Comparison of ENCODE assay signal across 28 cellular contexts in genomic region chr6:83905648-83906047, GRCh38. TPM values are rescaled to one million over a fixed set of nuclear protein-coding genes. Genes with fewer than 3 reads are reported as not detected.
DNase-seq lines count a peak whose midpoint lies in the region; ATAC-seq, FAIRE-seq and TF ChIP-seq lines count a peak whose summit lies in the region.
"Had no signal": no experiment of that assay in that cellular context is flagged by ENCODE, and none has a peak within 500 bp of the region (broad histone marks: within the 10 kb centered on the region; RNA-seq: fewer than 3 reads in every experiment).

No MANE protein-coding gene starts in this region.

- H4K5ac ChIP-seq in IMR-90 (ENCODE audit: low read depth, low read length) (no peak overlapping the region), H1 (ENCODE audit: insufficient read length, low read depth, low read length) (no peak overlapping the region)

- no peak overlapping the region for H2BK15ac ChIP-seq in IMR-90 (ENCODE audit: low read depth, low read length)
- 0 out of 2 replicates have a peak overlapping the region, but pooled peaks have one; percentile 31 for H2BK15ac ChIP-seq in H1 (ENCODE audit: low read length)
- no peak overlapping the region for H2BK15ac ChIP-seq in mesenchymal stem cell (ENCODE audit: low read depth, poor library complexity, severe bottlenecking)

- H3K9ac ChIP-seq in IMR-90 (ENCODE audit: low read depth, low read length) (no peak overlapping the region), H1 (replicated peaks in 1 of 4; ENCODE audit: extremely low read depth in 1 of 4, low read depth in 3 of 4, low read length in 3 of 4) (peak overlapping the region in 1 of 4 experiments; percentile 27; a peak in 1 of 7 replicates), mesenchymal stem cell (ENCODE audit: low read length) (no peak overlapping the region)
- H3K9ac ChIP-seq: BLaER1 had no signal

- H4K20me1 ChIP-seq in IMR-90 (ENCODE audit: insufficient read depth, low read length) (peaks cover 11% of the 10 kb centered on the region; the same call in 1 of the 2 replicates), H1 (replicated peaks in 1 of 2; ENCODE audit: control insufficient read depth in 1 of 2, insufficient read depth in 2 of 2, low read length in 2 of 2) (no peaks in the 10 kb centered on the region)

- intact Hi-C loops in IMR-90 (cut with micrococcal nuclease) = no loop called here
- intact Hi-C loops in upper lobe of right lung (cut with DNase I) = no loop called here
- intact Hi-C loops in activated CD4-positive, alpha-beta T cell treated with anti-CD3 and anti-CD28 coated beads, Interleukin-2, amount 10 ng/mL, durations not matched to agents 24 days and 14 days (cut with micrococcal nuclease) = no loop called here

- peak overlapping the region; percentile 50 for H2AK9ac ChIP-seq in IMR-90 (replicated peaks; ENCODE audit: low read depth, low read length, poor library complexity)

- no peak overlapping the region for H2BK20ac ChIP-seq in IMR-90 (ENCODE audit: low read depth, low read length)
- no peak overlapping the region for H2BK20ac ChIP-seq in H1 (ENCODE audit: low read length)

- H4K91ac ChIP-seq in IMR-90 (ENCODE audit: insufficient read depth, low read depth, low read length) (no peak overlapping the region), H1 (replicated peaks; ENCODE audit: insufficient read length, low read length) (no peak overlapping the region), mesenchymal stem cell (ENCODE audit: low read length) (no peak overlapping the region)

- no peaks in the 10 kb centered on the region for H3K27me3 Mint-ChIP-seq in activated CD4-positive, alpha-beta T cell treated with anti-CD3 and anti-CD28 coated beads, Interleukin-2, amount 10 ng/mL, durations not matched to agents 24 days and 14 days
- H3K27me3 Mint-ChIP-seq: CD4-positive, alpha-beta memory T cell; CD4-positive, CD25-positive, alpha-beta regulatory T cell; CD8-positive, alpha-beta memory T cell had no signal

- H3K36me3 Mint-ChIP-seq in activated CD4-positive, alpha-beta T cell treated with anti-CD3 and anti-CD28 coated beads, Interleukin-2, amount 10 ng/mL, durations not matched to agents 24 days and 14 days (ENCODE audit: low read depth) = peaks cover 4% of the 10 kb centered on the region

- dilution Hi-C loops in IMR-90 (cut with HindIII; ENCODE audit: low sequenced_read_pairs, unreplicated experiment) = no loop called here

- H2BK5ac ChIP-seq in IMR-90 (ENCODE audit: low read depth, low read length, poor library complexity, severe bottlenecking) (no peak overlapping the region), H1 (ENCODE audit: low read depth, low read length) (peak overlapping the region; percentile 35; the same call in 1 of the 2 replicates), mesenchymal stem cell (ENCODE audit: low read depth, low read length, poor library complexity, severe bottlenecking) (no peak overlapping the region)

- H3K4me1 ChIP-seq in IMR-90 (ENCODE audit: control insufficient read depth, insufficient read depth, low read length) (peaks cover 1% of the 10 kb centered on the region; the same call in 1 of the 2 replicates), H1 (replicated peaks in 1 of 4; ENCODE audit: control insufficient read depth in 3 of 4, insufficient read depth in 4 of 4, low read length in 3 of 4) (peaks cover 0 to 7% (median 3%) of the 10 kb centered on the region in 4 experiments; a peak in 4 of 7 replicates), mesenchymal stem cell (ENCODE audit: control insufficient read depth, insufficient read depth, low read depth, low read length) (no peaks in the 10 kb centered on the region), upper lobe of right lung (no peaks in the 10 kb centered on the region)
- H3K4me1 ChIP-seq: BE2C, BLaER1 had no signal

- H3K23me2 ChIP-seq in H1 (ENCODE audit: low read depth, low read length) = no peaks in the 10 kb centered on the region

- peaks cover 7% of the 10 kb centered on the region; the same call in 1 of the 2 replicates for H3K9me1 ChIP-seq in IMR-90 (ENCODE audit: insufficient read depth, low read length)

- H3K79me2 ChIP-seq in H1 (ENCODE audit: control insufficient read depth in 1 of 2, insufficient read depth in 2 of 2, low read length in 2 of 2) = peaks cover 0 to 36% of the 10 kb centered on the region in 2 experiments; a peak in 2 of 4 replicates

- H2BK120ac ChIP-seq in IMR-90 (ENCODE audit: low read depth, low read length) (no peak overlapping the region), H1 (replicated peaks; ENCODE audit: low read depth, low read length) (no peak overlapping the region), mesenchymal stem cell (ENCODE audit: low read depth, low read length) (no peak overlapping the region)

- H3K27me3 ChIP-seq in IMR-90 (ENCODE audit: control insufficient read depth, insufficient read depth, low read length) (no peaks in the 10 kb centered on the region), H1 (replicated peaks in 1 of 4; ENCODE audit: control insufficient read depth in 3 of 4, extremely low read depth in 1 of 4, insufficient read depth in 3 of 4, low read length in 3 of 4) (no peaks in the 10 kb centered on the region), mesenchymal stem cell (ENCODE audit: control insufficient read depth in 1 of 2, insufficient read depth in 1 of 2, low read length in 2 of 2) (no peaks in the 10 kb centered on the region), upper lobe of right lung (no peaks in the 10 kb centered on the region)
- H3K27me3 ChIP-seq: BE2C, BLaER1 had no signal

- ATAC-seq in IMR-90 (ENCODE audit: low read depth) (no peak), upper lobe of right lung (peak; percentile 21)
- ATAC-seq: GM12878 had no signal

- TF ChIP-seq EP300 in H1 (IDR thresholded peaks at IDR 0.05; ENCODE audit: borderline replicate concordance in 1 of 2, low read depth in 2 of 2, low read length in 2 of 2) = no peak

- no peak overlapping the region for H2BK12ac ChIP-seq in H1 (ENCODE audit: low read depth, low read length)
- no peak overlapping the region for H2BK12ac ChIP-seq in mesenchymal stem cell (ENCODE audit: low read length in 2 of 2)

- H3K27ac ChIP-seq in IMR-90 (ENCODE audit: insufficient read depth, low read length) = no peak overlapping the region
- no peak overlapping the region for H3K27ac ChIP-seq in H1 (ENCODE audit: low read depth, low read length)
- no peak overlapping the region for H3K27ac ChIP-seq in mesenchymal stem cell (ENCODE audit: low read length, poor library complexity, severe bottlenecking)
- H3K27ac ChIP-seq in upper lobe of right lung = no peak overlapping the region
- H3K27ac ChIP-seq: BLaER1 had no signal

- no peak overlapping the region for H3K4me3 ChIP-seq in IMR-90 (ENCODE audit: insufficient read depth, low read depth, low read length)
- H3K4me3 ChIP-seq in H1 (ENCODE audit: extremely low read depth in 1 of 4, insufficient read depth in 2 of 4, low read depth in 3 of 4, low read length in 4 of 4) = no peak overlapping the region
- no peak overlapping the region for H3K4me3 ChIP-seq in mesenchymal stem cell (ENCODE audit: insufficient read depth in 1 of 2, low read depth in 1 of 2, low read length in 2 of 2)
- no peak overlapping the region for H3K4me3 ChIP-seq in upper lobe of right lung
- H3K4me3 ChIP-seq: BLaER1, GM12878 had no signal

- peaks cover 16 to 20% of the 10 kb centered on the region in 2 experiments for H3K79me1 ChIP-seq in IMR-90 (ENCODE audit: low read depth in 1 of 2, low read length in 2 of 2)
- peaks cover 4% of the 10 kb centered on the region; the same call in 1 of the 2 replicates for H3K79me1 ChIP-seq in H1 (ENCODE audit: low read depth, low read length)
- H3K79me1 ChIP-seq in mesenchymal stem cell (replicated peaks; ENCODE audit: low read length, poor library complexity, severe bottlenecking) = peaks cover 24% of the 10 kb centered on the region

- no peak overlapping the region for H3K14ac ChIP-seq in IMR-90 (replicated peaks; ENCODE audit: low read depth, low read length)
- no peak overlapping the region for H3K14ac ChIP-seq in H1 (ENCODE audit: insufficient read length)
- H3K14ac ChIP-seq in mesenchymal stem cell (ENCODE audit: low read length in 2 of 2) = no peak overlapping the region

- TF ChIP-seq POLR2A in IMR-90 (IDR thresholded peaks at IDR 0.05; ENCODE audit: low read depth, low read length) (no peak), H1 (IDR thresholded peaks at IDR 0.05; ENCODE audit: control extremely low read depth in 1 of 2, low read depth in 2 of 2, low read length in 2 of 2) (no peak)

- CTCF ChIA-PET in IMR-90 (lab: Yijun Ruan, JAX) (no interaction called here), H1 (lab: Charles Lee; ENCODE audit: partially characterized antibody) (interaction anchor here (1.3 kb wide), 1 partner anchor 336 kb away, joined by 4 read pairs; no protein-coding TSS in a partner anchor)

- POLR2A ChIA-PET in IMR-90 (lab: Charles Lee; ENCODE audit: unreplicated experiment) = no interaction called here
- POLR2A ChIA-PET in H1 (lab: Charles Lee; ENCODE audit: partially characterized antibody) = no interaction called here

- H3K27ac Mint-ChIP-seq in activated CD4-positive, alpha-beta T cell treated with anti-CD3 and anti-CD28 coated beads, Interleukin-2, amount 10 ng/mL, durations not matched to agents 24 days and 14 days = no peak overlapping the region
- H3K27ac Mint-ChIP-seq: CD4-positive, alpha-beta memory T cell; CD4-positive, CD25-positive, alpha-beta regulatory T cell had no signal

- WGBS in IMR-90 (ENCODE audit: extremely low coverage in 2 of 2, insufficient read length in 1 of 2), 2 experiments = no CpG with 5 or more reads among the region's 4 CpGs
- WGBS in H1 (ENCODE audit: extremely low coverage in 1 of 2, insufficient coverage in 1 of 2, insufficient read length in 1 of 2, insufficient replicate concordance in 2 of 2, low coverage in 1 of 2, low lambda C conversion rate in 2 of 2, missing lambda C conversion rate in 1 of 2), 2 experiments = 90% methylated on average over 4 of the region's 4 CpGs; no CpG with 5 or more reads in 1 of the 2 experiments
- 100% methylated on average over 4 of the region's 4 CpGs for WGBS in mesenchymal stem cell

- DNase-seq in IMR-90 (no peak), H1 (ENCODE audit: low read depth in 1 of 2, low spot score in 2 of 2) (no peak), mesenchymal stem cell (no peak), upper lobe of right lung (no peak), germinal center (ENCODE audit: low spot score) (no peak), NCI-H446 (lab: John Stamatoyannopoulos, UW) (no peak)
- no peak for DNase-seq in activated CD4-positive, alpha-beta T cell treated with anti-CD3 and anti-CD28 coated beads, Interleukin-2, amount 10 ng/mL, durations not matched to agents 24 days and 14 days
- DNase-seq: 8988T; ACHN; BE2C; C1 segment of cervical spinal cord; CD4-positive, alpha-beta memory T cell; CD4-positive, CD25-positive, alpha-beta regulatory T cell; COR-L47; DMS 273 treated with DMSO at 0.1 percent for 48 hours; DMS153; DMS79; DND-41; EL; GDM1 had no signal

- H4K8ac ChIP-seq in IMR-90 (ENCODE audit: low read depth in 2 of 2, low read length in 2 of 2) (no peak overlapping the region), H1 (ENCODE audit: extremely low read depth, insufficient read depth, low read length) (no peak overlapping the region), mesenchymal stem cell (ENCODE audit: low read length) (peak overlapping the region; percentile 53)

- peaks cover 4% of the 10 kb centered on the region for H3K9me3 Mint-ChIP-seq in activated CD4-positive, alpha-beta T cell treated with anti-CD3 and anti-CD28 coated beads, Interleukin-2, amount 10 ng/mL, durations not matched to agents 24 days and 14 days

- FAIRE-seq in H1 (lab: Jason Lieb, UNC) = no peak
- FAIRE-seq: A204.1, GM12878, GM19239 had no signal

- TF ChIP-seq CTCF in IMR-90 (conservative IDR thresholded peaks at IDR 0.05; ENCODE audit: low read depth, low read length) = no peak
- no peak for TF ChIP-seq CTCF in H1 (IDR thresholded peaks at IDR 0.05; ENCODE audit: control extremely low read depth in 1 of 3, insufficient read depth in 1 of 3, low read depth in 1 of 3, low read length in 3 of 3)
- no peak for TF ChIP-seq CTCF in upper lobe of right lung (IDR thresholded peaks at IDR 0.05)

- H3K4me2 ChIP-seq in IMR-90 (ENCODE audit: low read depth, low read length) (no peak overlapping the region), H1 (ENCODE audit: insufficient read depth in 1 of 2, low read depth in 2 of 2, low read length in 2 of 2) (no peak overlapping the region), mesenchymal stem cell (ENCODE audit: low read length, poor library complexity, severe bottlenecking) (no peak overlapping the region)
- H3K4me2 ChIP-seq: BLaER1 had no signal

- H3K23ac ChIP-seq in IMR-90 (ENCODE audit: low read depth, low read length) (no peak overlapping the region), H1 (ENCODE audit: insufficient read length) (no peak overlapping the region), mesenchymal stem cell (ENCODE audit: low read length in 2 of 2) (no peak overlapping the region)

- H2AK5ac ChIP-seq in IMR-90 (ENCODE audit: low read depth, low read length) (no peak overlapping the region), H1 (ENCODE audit: low read depth, low read length) (no peak overlapping the region), mesenchymal stem cell (ENCODE audit: low read length, severe bottlenecking) (no peak overlapping the region)

- H3K4me3 Mint-ChIP-seq in activated CD4-positive, alpha-beta T cell treated with anti-CD3 and anti-CD28 coated beads, Interleukin-2, amount 10 ng/mL, durations not matched to agents 24 days and 14 days = no peak overlapping the region
- H3K4me3 Mint-ChIP-seq: CD14-positive monocyte had no signal

- H3K36me3 ChIP-seq in IMR-90 (ENCODE audit: control insufficient read depth, insufficient read depth, low read length) (no peaks in the 10 kb centered on the region), H1 (ENCODE audit: control insufficient read depth in 2 of 4, insufficient read depth in 4 of 4, low read length in 3 of 4) (no peaks in the 10 kb centered on the region; a peak in 1 of 8 replicates), mesenchymal stem cell (ENCODE audit: control insufficient read depth in 1 of 2, insufficient read depth in 2 of 2, low read depth in 1 of 2, low read length in 2 of 2) (peaks cover 0 to 4% of the 10 kb centered on the region in 2 experiments), upper lobe of right lung (no peaks in the 10 kb centered on the region)
- H3K36me3 ChIP-seq: BE2C, BLaER1 had no signal

- H2AFZ ChIP-seq in IMR-90 (replicated peaks; ENCODE audit: low read length, poor library complexity) (no peak overlapping the region), H1 (ENCODE audit: low read length) (no peak overlapping the region), mesenchymal stem cell (ENCODE audit: low read depth, low read length) (no peak overlapping the region)

- H3K4me1 Mint-ChIP-seq in activated CD4-positive, alpha-beta T cell treated with anti-CD3 and anti-CD28 coated beads, Interleukin-2, amount 10 ng/mL, durations not matched to agents 24 days and 14 days = peaks cover 4% of the 10 kb centered on the region

- H3K18ac ChIP-seq in IMR-90 (ENCODE audit: low read depth, low read length) (no peak overlapping the region), H1 (ENCODE audit: extremely low read depth, low read length) (no peak overlapping the region), mesenchymal stem cell (ENCODE audit: low read depth in 1 of 2, low read length in 2 of 2) (no peak overlapping the region)

- H3K9me3 ChIP-seq in IMR-90 (ENCODE audit: control insufficient read depth, insufficient read depth, low read length) = no peaks in the 10 kb centered on the region
- no peaks in the 10 kb centered on the region for H3K9me3 ChIP-seq in H1 (ENCODE audit: insufficient read depth in 2 of 2, low read depth in 1 of 2, low read length in 1 of 2)
- H3K9me3 ChIP-seq in mesenchymal stem cell (ENCODE audit: control insufficient read depth, low read length) = peaks cover 4% of the 10 kb centered on the region
- peaks cover 7% of the 10 kb centered on the region for H3K9me3 ChIP-seq in upper lobe of right lung
- H3K9me3 ChIP-seq: BE2C had no signal

- H3K56ac ChIP-seq in IMR-90 (ENCODE audit: extremely low read depth, insufficient read depth, low read length) (no peak overlapping the region), H1 (replicated peaks; ENCODE audit: insufficient read length, low read depth, low read length) (no peak overlapping the region)

- no TSS peak for BruUV-seq in IMR-90 (replicated peaks; lab: Mats Ljungman, UMichigan)

- TF ChIP-seq RAD21 in IMR-90 (IDR thresholded peaks at IDR 0.05; ENCODE audit: low read length) (no peak), H1 (IDR thresholded peaks at IDR 0.05 in 1 of 2, conservative IDR thresholded peaks at IDR 0.05 in 1 of 2; ENCODE audit: low read depth in 2 of 2, low read length in 2 of 2) (no peak)

- H3K4ac ChIP-seq in IMR-90 (ENCODE audit: low read depth, low read length) = no peak overlapping the region
- no peak overlapping the region for H3K4ac ChIP-seq in H1 (replicated peaks; ENCODE audit: insufficient read length, low read depth, low read length)
- H3K4ac ChIP-seq in mesenchymal stem cell (ENCODE audit: low read depth in 1 of 2, low read length in 2 of 2) = no peak overlapping the region

- in situ Hi-C loops in IMR-90 (cut with MboI; ENCODE audit: low sequenced_read_pairs) = no loop called here

RNA-seq across cellular contexts. Expression of gene CYB5R4, which starts 46.2 kb away (rescaled TPM):
- 4.7 and 6.1 TPM in 2 replicates for total RNA-seq in IMR-90 (2012; rRNA removed)
- 2.7 and 3.2 TPM in 2 replicates for polyA plus RNA-seq in IMR-90 (2012; rRNA removed)
- polyA plus RNA-seq in IMR-90 (2012; cell fraction: cytosol; rRNA removed) = 1.1 and 1.4 TPM in 2 replicates
- polyA plus RNA-seq in IMR-90 (2012; cell fraction: nucleus; rRNA removed; ENCODE audit: low replicate concordance) = 0.35 and 1.9 TPM in 2 replicates
- total RNA-seq in H1 (2021; fragmentation: NEBNext Ultra II Directional; extraction: Animal tissue kit (Norgen Biotek cat#: 25700)) = 14.6 TPM in 2 replicates
- polyA plus RNA-seq in H1 (2011; rRNA removed) = 0.75 and 2.8 TPM in 2 replicates
- polyA plus RNA-seq in H1 (2011; cell fraction: cytosol; rRNA removed) = 3.9 TPM
- 0.94 TPM for polyA plus RNA-seq in H1 (2011; cell fraction: nucleus; rRNA removed)
- 5.9 to 8.8 TPM (median 6.6 TPM) in 4 replicates for polyA plus RNA-seq in H1 (2012, experiment 1 of 2)
- polyA plus RNA-seq in H1 (2012, experiment 2 of 2) = 0.37 TPM
- 3.4 TPM for polyA plus RNA-seq in H1 (2013, experiment 1 of 2)
- 4.1 TPM for polyA plus RNA-seq in H1 (2013, experiment 2 of 2)
- 2.2 and 5.2 TPM in 2 replicates for polyA minus RNA-seq in H1 (2011; rRNA and poly(A)+ RNA removed)
- polyA minus RNA-seq in H1 (2011; cell fraction: cytosol; rRNA and poly(A)+ RNA removed) = 6.5 TPM
- polyA minus RNA-seq in H1 (2011; cell fraction: nucleus; rRNA and poly(A)+ RNA removed) = 5.3 TPM
- 9.5 TPM for polyA plus RNA-seq in mesenchymal stem cell (2013, experiment 1 of 2)
- 8.4 TPM for polyA plus RNA-seq in mesenchymal stem cell (2013, experiment 2 of 2)
- 24.4 TPM for total RNA-seq in upper lobe of right lung
- total RNA-seq in activated CD4-positive, alpha-beta T cell treated with anti-CD3 and anti-CD28 coated beads, Interleukin-2, amount 10 ng/mL, durations not matched to agents 24 days and 14 days = 24.7 and 27.0 TPM in 2 replicates

RNA-seq across cellular contexts. Expression of gene RIPPLY2, which starts 52.5 kb away (rescaled TPM):
- not detected in 2 replicates for total RNA-seq in IMR-90 (2012; rRNA removed)
- polyA plus RNA-seq in IMR-90 (2012; rRNA removed) = 0.32 TPM in 1 of 2 replicates, not detected in the other
- polyA plus RNA-seq in IMR-90 (2012; cell fraction: cytosol; rRNA removed) = 0.17 TPM in 1 of 2 replicates, not detected in the other
- not detected in 2 replicates for polyA plus RNA-seq in IMR-90 (2012; cell fraction: nucleus; rRNA removed; ENCODE audit: low replicate concordance)
- 0.74 and 1.9 TPM in 2 replicates for total RNA-seq in H1 (2021; fragmentation: NEBNext Ultra II Directional; extraction: Animal tissue kit (Norgen Biotek cat#: 25700))
- 1.3 and 1.5 TPM in 2 replicates for polyA plus RNA-seq in H1 (2011; rRNA removed)
- polyA plus RNA-seq in H1 (2011; cell fraction: cytosol; rRNA removed) = 1.7 TPM
- polyA plus RNA-seq in H1 (2011; cell fraction: nucleus; rRNA removed) = 0.19 TPM
- 1.8 to 3.6 TPM (median 2.3 TPM) in 4 replicates for polyA plus RNA-seq in H1 (2012, experiment 1 of 2)
- polyA plus RNA-seq in H1 (2012, experiment 2 of 2) = 5.4 TPM
- 1.5 TPM for polyA plus RNA-seq in H1 (2013, experiment 1 of 2)
- polyA plus RNA-seq in H1 (2013, experiment 2 of 2) = 1.6 TPM
- polyA minus RNA-seq in H1 (2011; rRNA and poly(A)+ RNA removed) = 0.27 TPM in 1 of 2 replicates, not detected in the other
- not detected for polyA minus RNA-seq in H1 (2011; cell fraction: cytosol; rRNA and poly(A)+ RNA removed)
- polyA minus RNA-seq in H1 (2011; cell fraction: nucleus; rRNA and poly(A)+ RNA removed) = 1.3 TPM
- not detected for polyA plus RNA-seq in mesenchymal stem cell (2013, experiment 1 of 2)
- polyA plus RNA-seq in mesenchymal stem cell (2013, experiment 2 of 2) = not detected
- total RNA-seq in upper lobe of right lung = not detected
- not detected in 2 replicates for total RNA-seq in activated CD4-positive, alpha-beta T cell treated with anti-CD3 and anti-CD28 coated beads, Interleukin-2, amount 10 ng/mL, durations not matched to agents 24 days and 14 days
- total RNA-seq: CD4-positive, alpha-beta memory T cell; CD4-positive, CD25-positive, alpha-beta regulatory T cell; CD8-positive, alpha-beta memory T cell; G401 had no signal
- polyA plus RNA-seq: AG04450; CD14-positive monocyte; CD4-positive, alpha-beta memory T cell; CD4-positive, CD25-positive, alpha-beta regulatory T cell; CD8-positive, alpha-beta memory T cell had no signal
